ENCODE assay signal across 1 cellular context in genomic region chr7:108442039-108442568, GRCh38.
TF ChIP-seq lines count a peak whose summit lies in the region.

No MANE protein-coding gene starts in this region.

TF ChIP-seq in SK-N-SH treated with all-trans-retinoic acid at 6 μM for 48 hours, 23 proteins besides CTCF, POLR2A, EP300 and RAD21 (continued from another document):
- no peak for TF ChIP-seq CSRNP3 (CRISPR knock-in tag; IDR thresholded peaks at IDR 0.05)
- TF ChIP-seq PATZ1 (CRISPR knock-in tag; IDR thresholded peaks at IDR 0.05; ENCODE audit: borderline replicate concordance), result no peak
